ENCODE assay signal across 9 cellular contexts in genomic region chr3:85821130-85821756, GRCh38.
A peak's percentile ranks its signal among the peaks of the same experiment; 100 is the strongest.
DNase-seq lines count a peak whose midpoint lies in the region; ATAC-seq and TF ChIP-seq lines count a peak whose summit lies in the region.
"Had no signal": no experiment of that assay in that cellular context is flagged by ENCODE, and none has a peak within 500 bp of the region (broad histone marks: within the 10 kb centered on the region; RNA-seq: fewer than 3 reads in every experiment).

No MANE protein-coding gene starts in this region.

- POLR2A ChIA-PET in WTC11 (lab: Charles Lee) = no interaction called here

- H3K27me3 Mint-ChIP-seq in WTC11 (ENCODE audit: low read depth) = no peaks in the 10 kb centered on the region
- H3K27me3 Mint-ChIP-seq: dendritic cell treated with granulocyte-macrophage colony-stimulating factor and Interleukin-4, amounts not matched to agents 40 ng/mL and 50 ng/mL, for 4 days had no signal

- intact Hi-C loops in lower lobe of right lung (cut with DNase I) = no loop called here

- H3K9me3 Mint-ChIP-seq in WTC11 = no peaks in the 10 kb centered on the region; the same call in 1 of the 2 replicates
- H3K9me3 Mint-ChIP-seq: dendritic cell treated with granulocyte-macrophage colony-stimulating factor and Interleukin-4, amounts not matched to agents 40 ng/mL and 50 ng/mL, for 4 days had no signal

- no peaks in the 10 kb centered on the region for H3K36me3 ChIP-seq in lower lobe of right lung

- H3K4me1 Mint-ChIP-seq in WTC11 = peaks cover 2% of the 10 kb centered on the region

- peak; percentile 49; the same call in 1 of the 2 replicates for TF ChIP-seq CTCF in WTC11 (IDR thresholded peaks at IDR 0.05)
- peak; percentile 32 for TF ChIP-seq CTCF in lower lobe of right lung (IDR thresholded peaks at IDR 0.05)

- in situ Hi-C loops in Caki2 (cut with HindIII; ENCODE audit: low pct_unique_long_range_greater_than_20kb, low sequenced_read_pairs) = no loop called here

- H3K36me3 Mint-ChIP-seq in WTC11 = no peaks in the 10 kb centered on the region

- CTCF ChIA-PET in WTC11 (lab: Charles Lee) = interaction anchor here (1.0 to 1.3 kb wide), 2 partner anchors 424 to 741 kb away, joined by 4 read pairs; no protein-coding TSS in a partner anchor

- no peak overlapping the region for H3K27ac Mint-ChIP-seq in WTC11
- H3K27ac Mint-ChIP-seq: dendritic cell treated with granulocyte-macrophage colony-stimulating factor and Interleukin-4, amounts not matched to agents 40 ng/mL and 50 ng/mL, for 4 days had no signal

- H3K27me3 ChIP-seq in lower lobe of right lung (ENCODE audit: low read depth) = no peaks in the 10 kb centered on the region

- ATAC-seq in GM21367 (IDR thresholded peaks at IDR 0.05; ENCODE audit: unreplicated experiment) = peak; percentile 60
- peak; percentile 94 for ATAC-seq in WTC11
- peak in 1 of 2 donors; percentile 46 for ATAC-seq in lower lobe of right lung
- ATAC-seq in HG03520 (IDR thresholded peaks at IDR 0.05; ENCODE audit: unreplicated experiment) = no peak

- H3K4me1 ChIP-seq in lower lobe of right lung = no peaks in the 10 kb centered on the region

- H3K27ac ChIP-seq in lower lobe of right lung = no peak overlapping the region

- no peak overlapping the region for H3K4me3 Mint-ChIP-seq in WTC11
- H3K4me3 Mint-ChIP-seq: dendritic cell treated with granulocyte-macrophage colony-stimulating factor and Interleukin-4, amounts not matched to agents 40 ng/mL and 50 ng/mL, for 4 days had no signal

- H3K4me3 ChIP-seq in lower lobe of right lung = no peak overlapping the region

- DNase-seq in Caki2 (ENCODE audit: low read depth) (peak; percentile 17), Kasumi-1 (lab: John Stamatoyannopoulos, UW) (peak; percentile 59 to 71), WTC11 (ENCODE audit: low spot score) (peak; percentile 59), lower lobe of right lung (no peak), GOT3 (lab: John Stamatoyannopoulos, UW) (no peak), DMS114 treated with DMSO at 0.1 percent for 48 hours (lab: John Stamatoyannopoulos, UW; ENCODE audit: unreplicated experiment) (no peak)

- no peaks in the 10 kb centered on the region for H3K9me3 ChIP-seq in lower lobe of right lung

TF ChIP-seq in WTC11, 78 proteins besides CTCF, POLR2A, EP300 and RAD21:
- TF ChIP-seq JAZF1 (CRISPR knock-in tag; IDR thresholded peaks at IDR 0.05) (no peak), FOXP4 (CRISPR knock-in tag; IDR thresholded peaks at IDR 0.05) (no peak), NR2C2 (CRISPR knock-in tag; IDR thresholded peaks at IDR 0.05) (no peak)

Comparison
In these comparisons a context has a peak if more than half of its experiments do, and no peak if none do; other contexts are left out.
1. DNase-seq: peak in Caki2 (single experiment), Kasumi-1 (2 of 2) and WTC11 (single experiment); none in lower lobe of right lung (single experiment), GOT3 (single experiment) and DMS114 treated with DMSO at 0.1 percent for 48 hours (single experiment).